Comparison of ENCODE assay signal across 25 cellular contexts in genomic region chr2:200627110-200627770, GRCh38. TPM values are rescaled to one million over a fixed set of nuclear protein-coding genes. Genes with fewer than 3 reads are reported as not detected.
"Had no signal": no experiment of that assay in that cellular context is flagged by ENCODE, and none has a peak within 500 bp of the region (broad histone marks: within the 10 kb centered on the region; RNA-seq: fewer than 3 reads in every experiment).

No MANE protein-coding gene starts in this region.

- ATAC-seq: esophagus mucosa; heart left ventricle; natural killer cell; stimulated activated effector memory CD8-positive, alpha-beta T cell treated with anti-CD3 and anti-CD28 coated beads, Interleukin-12 subunit alpha, Interleukin-12 subunit beta, amount 100 ng/mL, for 72 hours had no signal

- H3K4me3 ChIP-seq: ascending aorta, heart left ventricle, left ventricle myocardium inferior, lung, right lobe of liver, uterus had no signal

- DNase-seq: activated CD4-positive, alpha-beta T cell treated with anti-CD3 and anti-CD28 coated beads for 48 hours; activated CD4-positive, alpha-beta T cell treated with anti-CD3 and anti-CD28 coated beads, Interleukin-2, amount 50 U/mL, for 48 hours; activated CD8-positive, alpha-beta memory T cell treated with anti-CD3 and anti-CD28 coated beads, Interleukin-2, amount 50 U/mL, for 4 hours; activated effector memory CD4-positive, alpha-beta T cell treated with anti-CD3 and anti-CD28 coated beads, Interleukin-2, amount 50 U/mL, for 16 hours; activated naive CD4-positive, alpha-beta T cell treated with anti-CD3 and anti-CD28 coated beads for 36 hours; activated naive CD8-positive, alpha-beta T cell treated with anti-CD3 and anti-CD28 coated beads for 36 hours; activated T-cell treated with anti-CD3 and anti-CD28 coated beads, Interleukin-2, amount 50 U/mL, for 1 hour; brain microvascular endothelial cell; central memory CD4-positive, alpha-beta T cell; endodermal cell; foreskin fibroblast; heart left ventricle; kidney glomerular epithelial cell; left ventricle myocardium inferior; mesendoderm; natural killer cell; right lobe of liver; stimulated activated CD4-positive, alpha-beta T cell treated with anti-CD3 and anti-CD28 coated beads, Interleukin-2, amount 100 ng/mL, for 48 hours; uterus had no signal

- H3K4me1 ChIP-seq: ascending aorta, heart left ventricle, left ventricle myocardium inferior, uterus had no signal

- H3K27me3 ChIP-seq: ascending aorta, brain microvascular endothelial cell, right lobe of liver, uterus had no signal

- H3K9me3 ChIP-seq: ascending aorta, left ventricle myocardium inferior, right lobe of liver, uterus had no signal

- H3K27ac ChIP-seq: ascending aorta, brain microvascular endothelial cell, heart left ventricle, left ventricle myocardium inferior, right lobe of liver, uterus had no signal

- H3K36me3 ChIP-seq: brain microvascular endothelial cell, heart left ventricle, left ventricle myocardium inferior, uterus had no signal

RNA-seq across cellular contexts. Expression of gene AOX1, which starts 41.4 kb away (rescaled TPM):
- total RNA-seq: activated CD8-positive, alpha-beta memory T cell treated with anti-CD3 and anti-CD28 coated beads for 36 hours; mononuclear cell; natural killer cell had no signal
